In the genomic region with DNA sequence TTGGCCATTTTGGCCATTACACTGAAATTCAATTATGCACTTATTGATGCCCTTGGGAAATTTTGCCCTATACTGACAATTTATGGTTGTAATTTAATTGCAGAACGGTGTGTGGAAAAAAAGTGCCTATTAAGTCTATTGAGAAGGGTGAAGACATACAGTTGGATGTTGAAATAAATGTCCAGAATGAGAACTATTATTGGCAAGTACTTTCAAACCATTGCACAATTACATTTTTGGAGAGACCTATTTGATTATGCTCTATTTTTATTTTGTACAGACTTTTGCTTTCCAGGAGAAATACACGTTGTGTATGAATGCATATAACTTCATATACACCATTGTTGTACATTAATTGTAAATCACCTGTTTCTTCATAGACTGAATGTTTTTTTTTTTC, we compare ENCODE assay signal across 3 cellular contexts.
TF ChIP-seq lines count a peak whose summit lies in the region.

No MANE protein-coding gene starts in this region.

TF ChIP-seq in SK-N-SH treated with all-trans-retinoic acid at 6 μM for 48 hours, 23 proteins besides CTCF, POLR2A, EP300 and RAD21:
- TF ChIP-seq, protein P1, sequence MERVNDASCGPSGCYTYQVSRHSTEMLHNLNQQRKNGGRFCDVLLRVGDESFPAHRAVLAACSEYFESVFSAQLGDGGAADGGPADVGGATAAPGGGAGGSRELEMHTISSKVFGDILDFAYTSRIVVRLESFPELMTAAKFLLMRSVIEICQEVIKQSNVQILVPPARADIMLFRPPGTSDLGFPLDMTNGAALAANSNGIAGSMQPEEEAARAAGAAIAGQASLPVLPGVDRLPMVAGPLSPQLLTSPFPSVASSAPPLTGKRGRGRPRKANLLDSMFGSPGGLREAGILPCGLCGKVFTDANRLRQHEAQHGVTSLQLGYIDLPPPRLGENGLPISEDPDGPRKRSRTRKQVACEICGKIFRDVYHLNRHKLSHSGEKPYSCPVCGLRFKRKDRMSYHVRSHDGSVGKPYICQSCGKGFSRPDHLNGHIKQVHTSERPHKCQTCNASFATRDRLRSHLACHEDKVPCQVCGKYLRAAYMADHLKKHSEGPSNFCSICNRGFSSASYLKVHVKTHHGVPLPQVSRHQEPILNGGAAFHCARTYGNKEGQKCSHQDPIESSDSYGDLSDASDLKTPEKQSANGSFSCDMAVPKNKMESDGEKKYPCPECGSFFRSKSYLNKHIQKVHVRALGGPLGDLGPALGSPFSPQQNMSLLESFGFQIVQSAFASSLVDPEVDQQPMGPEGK (CRISPR knock-in tag; IDR thresholded peaks at IDR 0.05; ENCODE audit: borderline replicate concordance), result no peak
- peak; percentile 19; the same call in 1 of the 2 replicates for TF ChIP-seq ISL1 (CRISPR knock-in tag; IDR thresholded peaks at IDR 0.05)

TF ChIP-seq in SK-N-SH, 30 proteins besides CTCF, POLR2A, EP300 and RAD21 (continued from another document):
- TF ChIP-seq, protein P2, sequence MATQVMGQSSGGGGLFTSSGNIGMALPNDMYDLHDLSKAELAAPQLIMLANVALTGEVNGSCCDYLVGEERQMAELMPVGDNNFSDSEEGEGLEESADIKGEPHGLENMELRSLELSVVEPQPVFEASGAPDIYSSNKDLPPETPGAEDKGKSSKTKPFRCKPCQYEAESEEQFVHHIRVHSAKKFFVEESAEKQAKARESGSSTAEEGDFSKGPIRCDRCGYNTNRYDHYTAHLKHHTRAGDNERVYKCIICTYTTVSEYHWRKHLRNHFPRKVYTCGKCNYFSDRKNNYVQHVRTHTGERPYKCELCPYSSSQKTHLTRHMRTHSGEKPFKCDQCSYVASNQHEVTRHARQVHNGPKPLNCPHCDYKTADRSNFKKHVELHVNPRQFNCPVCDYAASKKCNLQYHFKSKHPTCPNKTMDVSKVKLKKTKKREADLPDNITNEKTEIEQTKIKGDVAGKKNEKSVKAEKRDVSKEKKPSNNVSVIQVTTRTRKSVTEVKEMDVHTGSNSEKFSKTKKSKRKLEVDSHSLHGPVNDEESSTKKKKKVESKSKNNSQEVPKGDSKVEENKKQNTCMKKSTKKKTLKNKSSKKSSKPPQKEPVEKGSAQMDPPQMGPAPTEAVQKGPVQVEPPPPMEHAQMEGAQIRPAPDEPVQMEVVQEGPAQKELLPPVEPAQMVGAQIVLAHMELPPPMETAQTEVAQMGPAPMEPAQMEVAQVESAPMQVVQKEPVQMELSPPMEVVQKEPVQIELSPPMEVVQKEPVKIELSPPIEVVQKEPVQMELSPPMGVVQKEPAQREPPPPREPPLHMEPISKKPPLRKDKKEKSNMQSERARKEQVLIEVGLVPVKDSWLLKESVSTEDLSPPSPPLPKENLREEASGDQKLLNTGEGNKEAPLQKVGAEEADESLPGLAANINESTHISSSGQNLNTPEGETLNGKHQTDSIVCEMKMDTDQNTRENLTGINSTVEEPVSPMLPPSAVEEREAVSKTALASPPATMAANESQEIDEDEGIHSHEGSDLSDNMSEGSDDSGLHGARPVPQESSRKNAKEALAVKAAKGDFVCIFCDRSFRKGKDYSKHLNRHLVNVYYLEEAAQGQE (IDR thresholded peaks at IDR 0.05; ENCODE audit: low read depth, low read length), result no peak
- no peak for TF ChIP-seq RFX5 (IDR thresholded peaks at IDR 0.05; ENCODE audit: low read length)
TF ChIP-seq in SK-N-SH: peak in this region for 0.

TF ChIP-seq in WTC11, 78 proteins besides CTCF, POLR2A, EP300 and RAD21 (continued from another document):
- TF ChIP-seq, protein P3, sequence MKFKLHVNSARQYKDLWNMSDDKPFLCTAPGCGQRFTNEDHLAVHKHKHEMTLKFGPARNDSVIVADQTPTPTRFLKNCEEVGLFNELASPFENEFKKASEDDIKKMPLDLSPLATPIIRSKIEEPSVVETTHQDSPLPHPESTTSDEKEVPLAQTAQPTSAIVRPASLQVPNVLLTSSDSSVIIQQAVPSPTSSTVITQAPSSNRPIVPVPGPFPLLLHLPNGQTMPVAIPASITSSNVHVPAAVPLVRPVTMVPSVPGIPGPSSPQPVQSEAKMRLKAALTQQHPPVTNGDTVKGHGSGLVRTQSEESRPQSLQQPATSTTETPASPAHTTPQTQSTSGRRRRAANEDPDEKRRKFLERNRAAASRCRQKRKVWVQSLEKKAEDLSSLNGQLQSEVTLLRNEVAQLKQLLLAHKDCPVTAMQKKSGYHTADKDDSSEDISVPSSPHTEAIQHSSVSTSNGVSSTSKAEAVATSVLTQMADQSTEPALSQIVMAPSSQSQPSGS (CRISPR knock-in tag; IDR thresholded peaks at IDR 0.05; ENCODE audit: borderline replicate concordance, low read depth), result no peak
- TF ChIP-seq ZNF263 (CRISPR knock-in tag; IDR thresholded peaks at IDR 0.05; ENCODE audit: low read depth), result no peak
- no peak for TF ChIP-seq ZNF219 (CRISPR knock-in tag; IDR thresholded peaks at IDR 0.05; ENCODE audit: borderline replicate concordance)
- no peak for TF ChIP-seq ZNF671 (CRISPR knock-in tag; IDR thresholded peaks at IDR 0.05)
- no peak for TF ChIP-seq CREB1 (CRISPR knock-in tag; IDR thresholded peaks at IDR 0.05)
- TF ChIP-seq, protein P4, sequence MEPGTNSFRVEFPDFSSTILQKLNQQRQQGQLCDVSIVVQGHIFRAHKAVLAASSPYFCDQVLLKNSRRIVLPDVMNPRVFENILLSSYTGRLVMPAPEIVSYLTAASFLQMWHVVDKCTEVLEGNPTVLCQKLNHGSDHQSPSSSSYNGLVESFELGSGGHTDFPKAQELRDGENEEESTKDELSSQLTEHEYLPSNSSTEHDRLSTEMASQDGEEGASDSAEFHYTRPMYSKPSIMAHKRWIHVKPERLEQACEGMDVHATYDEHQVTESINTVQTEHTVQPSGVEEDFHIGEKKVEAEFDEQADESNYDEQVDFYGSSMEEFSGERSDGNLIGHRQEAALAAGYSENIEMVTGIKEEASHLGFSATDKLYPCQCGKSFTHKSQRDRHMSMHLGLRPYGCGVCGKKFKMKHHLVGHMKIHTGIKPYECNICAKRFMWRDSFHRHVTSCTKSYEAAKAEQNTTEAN (CRISPR knock-in tag; IDR thresholded peaks at IDR 0.05), result no peak
- no peak for TF ChIP-seq FOXJ3 (CRISPR knock-in tag; IDR thresholded peaks at IDR 0.05; ENCODE audit: borderline replicate concordance)
- TF ChIP-seq, protein P5, sequence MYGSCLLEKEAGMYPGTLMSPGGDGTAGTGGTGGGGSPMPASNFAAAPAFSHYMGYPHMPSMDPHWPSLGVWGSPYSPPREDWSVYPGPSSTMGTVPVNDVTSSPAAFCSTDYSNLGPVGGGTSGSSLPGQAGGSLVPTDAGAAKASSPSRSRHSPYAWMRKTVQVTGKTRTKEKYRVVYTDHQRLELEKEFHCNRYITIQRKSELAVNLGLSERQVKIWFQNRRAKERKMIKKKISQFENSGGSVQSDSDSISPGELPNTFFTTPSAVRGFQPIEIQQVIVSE (CRISPR knock-in tag; IDR thresholded peaks at IDR 0.05; ENCODE audit: borderline replicate concordance), result no peak
- TF ChIP-seq, protein P6, sequence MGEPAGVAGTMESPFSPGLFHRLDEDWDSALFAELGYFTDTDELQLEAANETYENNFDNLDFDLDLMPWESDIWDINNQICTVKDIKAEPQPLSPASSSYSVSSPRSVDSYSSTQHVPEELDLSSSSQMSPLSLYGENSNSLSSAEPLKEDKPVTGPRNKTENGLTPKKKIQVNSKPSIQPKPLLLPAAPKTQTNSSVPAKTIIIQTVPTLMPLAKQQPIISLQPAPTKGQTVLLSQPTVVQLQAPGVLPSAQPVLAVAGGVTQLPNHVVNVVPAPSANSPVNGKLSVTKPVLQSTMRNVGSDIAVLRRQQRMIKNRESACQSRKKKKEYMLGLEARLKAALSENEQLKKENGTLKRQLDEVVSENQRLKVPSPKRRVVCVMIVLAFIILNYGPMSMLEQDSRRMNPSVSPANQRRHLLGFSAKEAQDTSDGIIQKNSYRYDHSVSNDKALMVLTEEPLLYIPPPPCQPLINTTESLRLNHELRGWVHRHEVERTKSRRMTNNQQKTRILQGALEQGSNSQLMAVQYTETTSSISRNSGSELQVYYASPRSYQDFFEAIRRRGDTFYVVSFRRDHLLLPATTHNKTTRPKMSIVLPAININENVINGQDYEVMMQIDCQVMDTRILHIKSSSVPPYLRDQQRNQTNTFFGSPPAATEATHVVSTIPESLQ (CRISPR knock-in tag; IDR thresholded peaks at IDR 0.05), result no peak
- no peak for TF ChIP-seq ZNF396 (CRISPR knock-in tag; IDR thresholded peaks at IDR 0.05; ENCODE audit: borderline replicate concordance)
- TF ChIP-seq, protein P7, sequence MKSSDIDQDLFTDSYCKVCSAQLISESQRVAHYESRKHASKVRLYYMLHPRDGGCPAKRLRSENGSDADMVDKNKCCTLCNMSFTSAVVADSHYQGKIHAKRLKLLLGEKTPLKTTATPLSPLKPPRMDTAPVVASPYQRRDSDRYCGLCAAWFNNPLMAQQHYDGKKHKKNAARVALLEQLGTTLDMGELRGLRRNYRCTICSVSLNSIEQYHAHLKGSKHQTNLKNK (CRISPR knock-in tag; IDR thresholded peaks at IDR 0.05), result no peak
